ENCODE assay signal across 7 cellular contexts in the genomic region with DNA sequence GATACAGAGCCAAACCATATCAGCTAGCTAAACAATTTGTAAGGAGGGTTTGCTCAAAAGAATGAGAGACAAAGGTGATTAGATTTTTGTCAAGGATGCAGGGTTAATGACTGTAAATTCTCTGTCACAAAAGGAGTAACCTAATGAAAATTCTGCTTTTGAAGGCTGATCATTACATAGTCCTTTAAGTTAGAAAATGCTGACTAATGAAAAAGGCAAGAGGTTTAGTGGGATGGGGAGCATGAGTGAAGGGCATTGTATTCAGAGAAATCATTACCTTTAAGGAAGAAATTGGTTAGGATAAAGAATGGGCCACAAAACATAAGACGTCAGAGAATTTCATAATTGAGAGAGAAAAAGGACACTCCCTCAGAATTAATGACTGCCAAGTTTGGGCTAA.
"Had no signal": no experiment of that assay in that cellular context is flagged by ENCODE, and none has a peak within 500 bp of the region (broad histone marks: within the 10 kb centered on the region; RNA-seq: fewer than 3 reads in every experiment).

No MANE protein-coding gene starts in this region.

- H3K4me1 ChIP-seq: HAP-1 had no signal

- H3K36me3 ChIP-seq: HAP-1 had no signal

- H3K4me3 ChIP-seq: GM23248, HAP-1 had no signal

- H2AFZ ChIP-seq: GM23248 had no signal

- DNase-seq: GM23248, H7, HFFc6, KG1 had no signal

- ATAC-seq: HCT116 had no signal

- H3K9ac ChIP-seq: GM23248 had no signal

- H3K27ac ChIP-seq: GM23248, HL-60 had no signal
